8 cellular contexts compared by ENCODE assay signal in the genomic region with DNA sequence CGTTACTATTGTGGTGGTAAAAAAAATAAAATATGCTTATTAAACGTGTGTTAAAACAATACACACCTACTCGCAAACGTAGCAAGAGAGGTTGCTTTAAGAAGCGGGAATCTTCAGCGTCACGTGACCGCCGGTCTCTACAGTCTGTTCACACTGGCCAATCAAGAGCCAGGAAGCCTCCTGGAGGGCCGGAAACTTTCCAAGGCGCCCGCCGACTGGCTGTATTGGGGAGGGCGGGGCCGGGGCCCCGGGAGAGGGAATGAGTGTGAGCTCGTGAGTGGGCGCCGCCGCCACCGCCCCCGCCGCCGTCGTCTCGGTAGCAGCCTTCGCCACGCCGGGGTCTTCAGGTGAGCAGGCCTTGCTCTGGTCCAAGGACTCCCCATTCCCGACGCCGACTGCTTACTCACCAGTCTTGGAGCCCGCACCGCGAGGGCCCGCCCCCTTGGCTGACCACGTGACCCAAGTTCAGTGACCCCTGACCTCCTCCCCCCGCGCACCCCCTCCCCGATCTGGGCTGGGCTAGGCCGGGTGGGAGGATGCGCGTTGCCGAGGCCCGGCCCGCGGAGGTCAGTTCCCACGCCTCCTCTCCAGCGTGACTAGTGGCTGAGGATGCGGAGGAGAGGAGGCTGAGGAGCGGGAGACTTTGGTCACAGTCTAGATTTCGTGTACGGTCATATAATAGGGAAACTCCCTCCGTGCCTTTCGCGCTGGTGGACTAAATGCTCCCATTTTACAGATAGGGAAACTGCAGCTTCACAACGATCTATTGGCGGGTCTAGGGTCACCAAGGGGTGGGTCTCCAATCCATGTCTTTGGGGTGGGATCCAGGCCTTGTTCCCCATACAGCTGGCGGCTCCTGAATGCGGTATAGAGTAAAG. TPM values are rescaled to one million over a fixed set of nuclear protein-coding genes. Genes with fewer than 3 reads are reported as not detected.
DNase-seq lines count a peak whose midpoint lies in the region; ATAC-seq and TF ChIP-seq lines count a peak whose summit lies in the region.

A gene with protein sequence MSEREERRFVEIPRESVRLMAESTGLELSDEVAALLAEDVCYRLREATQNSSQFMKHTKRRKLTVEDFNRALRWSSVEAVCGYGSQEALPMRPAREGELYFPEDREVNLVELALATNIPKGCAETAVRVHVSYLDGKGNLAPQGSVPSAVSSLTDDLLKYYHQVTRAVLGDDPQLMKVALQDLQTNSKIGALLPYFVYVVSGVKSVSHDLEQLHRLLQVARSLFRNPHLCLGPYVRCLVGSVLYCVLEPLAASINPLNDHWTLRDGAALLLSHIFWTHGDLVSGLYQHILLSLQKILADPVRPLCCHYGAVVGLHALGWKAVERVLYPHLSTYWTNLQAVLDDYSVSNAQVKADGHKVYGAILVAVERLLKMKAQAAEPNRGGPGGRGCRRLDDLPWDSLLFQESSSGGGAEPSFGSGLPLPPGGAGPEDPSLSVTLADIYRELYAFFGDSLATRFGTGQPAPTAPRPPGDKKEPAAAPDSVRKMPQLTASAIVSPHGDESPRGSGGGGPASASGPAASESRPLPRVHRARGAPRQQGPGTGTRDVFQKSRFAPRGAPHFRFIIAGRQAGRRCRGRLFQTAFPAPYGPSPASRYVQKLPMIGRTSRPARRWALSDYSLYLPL (plus strand): TSS at position 253 of the 878 bp plus-strand sequence. CDS start 4,388 bp downstream, outside the sequence.

- WGBS in ovary, 3 donors, result 1 to 2% (median 1%) methylated on average over 42 to 60 of the region's 60 CpGs
- 3 to 6% methylated on average over 22 to 60 of the region's 60 CpGs for WGBS in thyroid gland, 2 donors

- H3K27ac ChIP-seq in ovary, result peak within 1 kb of the TSS; percentile 95 to 96
- peak within 1 kb of the TSS; percentile 89 to 98 (median 95) for H3K27ac ChIP-seq in thyroid gland

- H3K4me3 ChIP-seq in GM08714 (ENCODE audit: low read length), result peak within 1 kb of the TSS; percentile 89
- peak within 1 kb of the TSS; percentile 72 for H3K4me3 ChIP-seq in ovary
- H3K4me3 ChIP-seq in thyroid gland (replicated peaks in 1 of 3), result peak within 1 kb of the TSS; percentile 21 to 40 (median 32)

- H3K4me3 Mint-ChIP-seq in activated naive CD8-positive, alpha-beta T cell treated with anti-CD3 and anti-CD28 coated beads for 36 hours, result peak within 1 kb of the TSS; percentile 90

- intact Hi-C loops in head of caudate nucleus (cut with DNase I) (loop anchor here (1.0 to 5.0 kb wide), 3 partner anchors 10 to 44 kb away; a partner anchor contains a TSS), ovary (cut with DNase I) (no loop called here), thyroid gland (cut with DNase I) (no loop called here)

- no peaks in the 10 kb centered on the region for H3K9me3 Mint-ChIP-seq in activated naive CD8-positive, alpha-beta T cell treated with anti-CD3 and anti-CD28 coated beads for 36 hours

- TF ChIP-seq POLR2A in ovary (IDR thresholded peaks at IDR 0.05) (peak; percentile 30), thyroid gland (IDR thresholded peaks at IDR 0.05) (peak in 1 of 2 donors; percentile 56)

- H3K27ac Mint-ChIP-seq in activated naive CD8-positive, alpha-beta T cell treated with anti-CD3 and anti-CD28 coated beads for 36 hours, result peak within 1 kb of the TSS; percentile 94

- H3K27me3 Mint-ChIP-seq in activated naive CD8-positive, alpha-beta T cell treated with anti-CD3 and anti-CD28 coated beads for 36 hours, result no peaks in the 10 kb centered on the region

- H3K36me3 ChIP-seq in ovary (no peaks in the 10 kb centered on the region), thyroid gland (peaks cover 5 to 8% of the 10 kb centered on the region in 2 donors)

- H3K9me3 ChIP-seq in ovary (no peaks in the 10 kb centered on the region), thyroid gland (no peaks in the 10 kb centered on the region)

- TF ChIP-seq CTCF in ovary (IDR thresholded peaks at IDR 0.05) (no peak), thyroid gland (IDR thresholded peaks at IDR 0.05) (peak in 1 of 6 experiments; percentile 25)

- DNase-seq in NCI-H1092 (lab: John Stamatoyannopoulos, UW) (peak; percentile 98), SKM-1 treated with dmso at 0.1 percent for 144 hours (lab: John Stamatoyannopoulos, UW; ENCODE audit: unreplicated experiment) (peak; percentile 83), head of caudate nucleus (peak; percentile 96 to 100 (median 98)), ovary (peak; percentile 98 to 99 (median 98)), thyroid gland (peak; percentile 99)
- DNase-seq in activated naive CD8-positive, alpha-beta T cell treated with anti-CD3 and anti-CD28 coated beads for 36 hours, result peak; percentile 94

- H3K4me1 ChIP-seq in ovary (ENCODE audit: insufficient read depth) (peaks cover 8% of the 10 kb centered on the region), thyroid gland (peaks cover 12 to 23% of the 10 kb centered on the region in 2 donors)

- ATAC-seq in HG02588 (IDR thresholded peaks at IDR 0.05; ENCODE audit: unreplicated experiment), result peak; percentile 82

- peaks cover 11% of the 10 kb centered on the region for H3K36me3 Mint-ChIP-seq in activated naive CD8-positive, alpha-beta T cell treated with anti-CD3 and anti-CD28 coated beads for 36 hours

- TF ChIP-seq EP300 in ovary (IDR thresholded peaks at IDR 0.05), result no peak

- H3K4me1 Mint-ChIP-seq in activated naive CD8-positive, alpha-beta T cell treated with anti-CD3 and anti-CD28 coated beads for 36 hours, result peaks cover 23% of the 10 kb centered on the region

- no peaks in the 10 kb centered on the region for H3K27me3 ChIP-seq in ovary
- no peaks in the 10 kb centered on the region for H3K27me3 ChIP-seq in thyroid gland

RNA-seq across cellular contexts. Expression of the gene that starts here (rescaled TPM):
- 10 to 100 TPM; 22.0 to 22.1 TPM for total RNA-seq in activated naive CD8-positive, alpha-beta T cell treated with anti-CD3 and anti-CD28 coated beads for 36 hours
- 10 to 100 TPM; 15.9 to 33.6 (median 26.3) TPM for total RNA-seq in ovary
- 10 to 100 TPM in 1 of 2 donors, 1 to 10 TPM in 1; 5.4 to 26.5 TPM for polyA plus RNA-seq in ovary
- 10 to 100 TPM; 41.2 to 55.0 (median 45.5) TPM for total RNA-seq in thyroid gland

Comparison
In these comparisons a context has a peak if more than half of its experiments do, and no peak if none do; other contexts are left out.
1. Peak in every context shown above with its lines: DNase-seq, ATAC-seq, H3K4me3 ChIP-seq and H3K27ac ChIP-seq.
2. H3K4me3 ChIP-seq: peak in every context shown above with its lines; median percentile 89 in GM08714; 72 in ovary; 32 in thyroid gland.